In genomic region chr7:30933124-30933893, GRCh38 we compare ENCODE assay signal across 18 cellular contexts. TPM values are rescaled to one million over a fixed set of nuclear protein-coding genes. Genes with fewer than 3 reads are reported as not detected.
A peak's percentile ranks its signal among the peaks of the same experiment; 100 is the strongest.
DNase-seq lines count a peak whose midpoint lies in the region; ATAC-seq, FAIRE-seq and TF ChIP-seq lines count a peak whose summit lies in the region.
"Had no signal": no experiment of that assay in that cellular context is flagged by ENCODE, and none has a peak within 500 bp of the region (broad histone marks: within the 10 kb centered on the region; RNA-seq: fewer than 3 reads in every experiment).

No MANE protein-coding gene starts in this region.

- no peaks in the 10 kb centered on the region for H3K9me3 ChIP-seq in HEK293 (ENCODE audit: control insufficient read depth, insufficient read depth, low read depth, low read length)
- H3K9me3 ChIP-seq in colonic mucosa = no peaks in the 10 kb centered on the region
- H3K9me3 ChIP-seq: transverse colon had no signal

- no peak for ATAC-seq in HG03354 (IDR thresholded peaks at IDR 0.05; ENCODE audit: poor library complexity, severe bottlenecking, unreplicated experiment)
- no peak for ATAC-seq in HG03521 (IDR thresholded peaks at IDR 0.05; ENCODE audit: unreplicated experiment)
- ATAC-seq: PC-3 had no signal

- POLR2A ChIA-PET in HEK293 (lab: Yijun Ruan, JAX) = no interaction called here

- FAIRE-seq in GM12891 (lab: Jason Lieb, UNC) = no peak

- no peaks in the 10 kb centered on the region for H3K4me1 Mint-ChIP-seq in osteocyte (ENCODE audit: unreplicated experiment)

- TF ChIP-seq CTCF in HEK293 (tag by site-specific recombination; IDR thresholded peaks at IDR 0.05) (no peak), colonic mucosa (IDR thresholded peaks at IDR 0.05) (no peak), osteocyte (IDR thresholded peaks at IDR 0.05) (no peak)

- no peak overlapping the region for H3K9ac ChIP-seq in colonic mucosa (ENCODE audit: low read depth in 2 of 2, low read length in 2 of 2)

- TF ChIP-seq POLR2A in GM12891 (IDR thresholded peaks at IDR 0.05; ENCODE audit: low read depth, low read length) = no peak

- CTCF ChIA-PET in HEK293 (lab: Yijun Ruan, JAX) = interaction anchor here (0.5 kb wide), 1 partner anchor 247 kb away, joined by 3 read pairs; no protein-coding TSS in a partner anchor

- no peaks in the 10 kb centered on the region for H3K27me3 ChIP-seq in colonic mucosa
- H3K27me3 ChIP-seq: transverse colon had no signal

- intact Hi-C loops in colonic mucosa (cut with DNase I) = no loop called here

- no peaks in the 10 kb centered on the region for H3K9me3 Mint-ChIP-seq in osteocyte (ENCODE audit: unreplicated experiment)
- H3K9me3 Mint-ChIP-seq: activated T-helper 1 cell treated with anti-CD3 and anti-CD28 coated beads, Interleukin-12 subunit alpha, Interleukin-12 subunit beta, Interleukin-2, Interleukin-4 antibody, amounts not matched to agents 30 ng/mL and 10 ng/mL and 1 ng/mL, durations not matched to agents 14 hours and 24 hours and 36 hours had no signal

- DNase-seq in activated effector memory CD4-positive, alpha-beta T cell treated with anti-CD3 and anti-CD28 coated beads, Interleukin-2, amount 50 U/mL, for 16 hours = peak; percentile 41
- no peak for DNase-seq in activated effector memory CD4-positive, alpha-beta T cell treated with Interleukin-2 at 50 U/mL for 16 hours
- DNase-seq in colonic mucosa (peak; percentile 16), osteocyte (ENCODE audit: extremely low spot score, unreplicated experiment) (peak; percentile 84), GM12891 (ENCODE audit: insufficient read length, low spot score) (no peak)
- DNase-seq: activated CD4-positive, alpha-beta T cell treated with anti-CD3 and anti-CD28 coated beads for 48 hours; MM.1S; NCI-H226; nucleus accumbens; PC-3; transverse colon had no signal

- H3K27ac ChIP-seq in HEK293 (ENCODE audit: extremely low read depth, low read depth, low read length) = no peak overlapping the region
- no peak overlapping the region for H3K27ac ChIP-seq in colonic mucosa
- H3K27ac ChIP-seq: transverse colon had no signal

- no peak overlapping the region for H3K4me3 ChIP-seq in HEK293 (ENCODE audit: low read depth, low read length)
- H3K4me3 ChIP-seq in colonic mucosa = no peak overlapping the region
- H3K4me3 ChIP-seq: transverse colon had no signal

- no peak overlapping the region for H3K4me3 Mint-ChIP-seq in osteocyte (ENCODE audit: unreplicated experiment)
- H3K4me3 Mint-ChIP-seq: activated T-helper 1 cell treated with anti-CD3 and anti-CD28 coated beads, Interleukin-12 subunit alpha, Interleukin-12 subunit beta, Interleukin-2, Interleukin-4 antibody, amounts not matched to agents 30 ng/mL and 10 ng/mL and 1 ng/mL, durations not matched to agents 14 hours and 24 hours and 36 hours had no signal

- H3K27ac Mint-ChIP-seq in osteocyte (ENCODE audit: unreplicated experiment) = no peak overlapping the region
- H3K27ac Mint-ChIP-seq: activated T-helper 1 cell treated with anti-CD3 and anti-CD28 coated beads, Interleukin-12 subunit alpha, Interleukin-12 subunit beta, Interleukin-2, Interleukin-4 antibody, amounts not matched to agents 30 ng/mL and 10 ng/mL and 1 ng/mL, durations not matched to agents 14 hours and 24 hours and 36 hours had no signal

- H3K36me3 ChIP-seq in HEK293 (ENCODE audit: control insufficient read depth in 2 of 2, insufficient read depth in 1 of 2, low read length in 2 of 2) (no peaks in the 10 kb centered on the region), colonic mucosa (no peaks in the 10 kb centered on the region)
- H3K36me3 ChIP-seq: transverse colon had no signal

- peaks cover 32% of the 10 kb centered on the region for H3K27me3 Mint-ChIP-seq in osteocyte (ENCODE audit: unreplicated experiment)

- no peaks in the 10 kb centered on the region for H3K4me1 ChIP-seq in HEK293 (ENCODE audit: control insufficient read depth, insufficient read depth, low read length)
- H3K4me1 ChIP-seq in colonic mucosa = no peaks in the 10 kb centered on the region

- no peaks in the 10 kb centered on the region for H3K36me3 Mint-ChIP-seq in osteocyte (ENCODE audit: unreplicated experiment)

TF ChIP-seq in HEK293, 187 proteins besides CTCF, POLR2A, EP300 and RAD21:
- TF ChIP-seq ZIC2 (tag by site-specific recombination; IDR thresholded peaks at IDR 0.05) (peak; percentile 52), ZSCAN18 (tag by site-specific recombination; IDR thresholded peaks at IDR 0.05) (no peak)

TF ChIP-seq in GM12891, 5 proteins besides CTCF, POLR2A, EP300 and RAD21:
- TF ChIP-seq POU2F2 (IDR thresholded peaks at IDR 0.05; ENCODE audit: low read depth, low read length) (no peak), SPI1 (IDR thresholded peaks at IDR 0.05; ENCODE audit: low read depth, low read length) (no peak), PAX5 (IDR thresholded peaks at IDR 0.05; ENCODE audit: insufficient read depth, low read length, severe bottlenecking) (no peak), TAF1 (IDR thresholded peaks at IDR 0.05; ENCODE audit: low read depth, low read length) (no peak)

RNA-seq across cellular contexts. Expression of gene AQP1, which starts 21.7 kb away (rescaled TPM):
- total RNA-seq in colonic mucosa = 10 to 100 TPM; 33.9 to 47.4 TPM
- total RNA-seq in osteocyte = 6.0 and 6.7 TPM in 2 replicates
- polyA plus RNA-seq in GM12891 (2012; ENCODE audit: low read depth, missing spikeins) = 0.09 TPM
- total RNA-seq: HT1080 had no signal

RNA-seq across cellular contexts. Expression of gene GHRHR, which starts 30.4 kb away (rescaled TPM):
- not detected for total RNA-seq in colonic mucosa
- not detected in 2 replicates for total RNA-seq in osteocyte
- not detected for polyA plus RNA-seq in GM12891 (2012; ENCODE audit: low read depth, missing spikeins)
- total RNA-seq: activated T-helper 1 cell treated with anti-CD3 and anti-CD28 coated beads, Interleukin-12 subunit alpha, Interleukin-12 subunit beta, Interleukin-2, Interleukin-4 antibody, amounts not matched to agents 30 ng/mL and 10 ng/mL and 1 ng/mL, durations not matched to agents 14 hours and 24 hours and 36 hours; fibroblast of lung; HT1080; lung microvascular endothelial cell; PC-3; transverse colon had no signal
- polyA plus RNA-seq: fibroblast of lung had no signal

Comparison
In these comparisons a context has a peak if more than half of its experiments do, and no peak if none do; other contexts are left out.
1. DNase-seq: peak in activated effector memory CD4-positive, alpha-beta T cell treated with anti-CD3 and anti-CD28 coated beads, Interleukin-2, amount 50 U/mL, for 16 hours (single experiment), colonic mucosa (single experiment) and osteocyte (single experiment); none in activated effector memory CD4-positive, alpha-beta T cell treated with Interleukin-2 at 50 U/mL for 16 hours (single experiment) and GM12891 (single experiment).